Comparison of ENCODE assay signal across 29 cellular contexts in genomic region chr4:7878323-7878722, GRCh38.
DNase-seq lines count a peak whose midpoint lies in the region; ATAC-seq and TF ChIP-seq lines count a peak whose summit lies in the region.
"Had no signal": no experiment of that assay in that cellular context is flagged by ENCODE, and none has a peak within 500 bp of the region (broad histone marks: within the 10 kb centered on the region; RNA-seq: fewer than 3 reads in every experiment).

No MANE protein-coding gene starts in this region.

- intact Hi-C loops in Panc1 (cut with micrococcal nuclease; ENCODE audit: unreplicated experiment) (loop anchor here (10.0 kb wide), 1 partner anchor 56 kb away; the partner anchor contains the start of gene AFAP1), ascending aorta (cut with DNase I) (loop anchor here (2.0 kb wide), 2 partner anchors 60 to 72 kb away; partner anchors contain the start of gene AFAP1), left colon (cut with DNase I, micrococcal nuclease) (loop anchor here in 1 of 2 donors (10.0 kb wide), 1 partner anchor 54 kb away; no protein-coding TSS in a partner anchor)

- POLR2A ChIA-PET in Panc1 (lab: Charles Lee): no interaction called here

- peaks cover 6% of the 10 kb centered on the region for H3K27me3 Mint-ChIP-seq in activated naive CD8-positive, alpha-beta T cell treated with anti-CD3 and anti-CD28 coated beads, Interleukin-2, amount 50 U/mL, for 24 hours

- no peak overlapping the region for H3K9ac ChIP-seq in rectal smooth muscle tissue (ENCODE audit: low read length)

- no peak overlapping the region for H3K27ac Mint-ChIP-seq in activated naive CD8-positive, alpha-beta T cell treated with anti-CD3 and anti-CD28 coated beads, Interleukin-2, amount 50 U/mL, for 24 hours
- H3K27ac Mint-ChIP-seq: H9; immature natural killer cell; memory B cell; stimulated activated memory B cell treated with anti-CD40 and anti-IgM and Interleukin-4, amounts not matched to agents 10 μg/mL and 1 μg/mL and 100 μg/mL, for 72 hours; T-helper 2 cell treated with Interferon-gamma antibody and Interleukin-4, amounts not matched to agents 5 μg/mL and 100 μg/mL, for 36 hours had no signal

- H3K4me1 ChIP-seq in Panc1 (ENCODE audit: control insufficient read depth, insufficient read depth, low read length) (peaks cover 84% of the 10 kb centered on the region), ascending aorta (peaks cover 6 to 30% of the 10 kb centered on the region in 2 donors), rectal smooth muscle tissue (ENCODE audit: control insufficient read depth, insufficient read depth, low read length) (peaks cover 35% of the 10 kb centered on the region)

- H3K4me3 ChIP-seq in Panc1 (ENCODE audit: low read depth in 2 of 2, low read length in 2 of 2): no peak overlapping the region
- H3K4me3 ChIP-seq in ascending aorta: no peak overlapping the region
- no peak overlapping the region for H3K4me3 ChIP-seq in rectal smooth muscle tissue (ENCODE audit: low read length)
- H3K4me3 ChIP-seq: right atrium auricular region, suprapubic skin had no signal

- H3K27ac ChIP-seq in Panc1 (ENCODE audit: low read length) (peak overlapping the region; percentile 90), ascending aorta (peak overlapping the region; percentile 28 to 70), rectal smooth muscle tissue (ENCODE audit: low read depth, low read length) (peak overlapping the region; percentile 75)
- H3K27ac ChIP-seq: C4-2B, foreskin keratinocyte, suprapubic skin had no signal

- CTCF ChIA-PET in Panc1 (lab: Charles Lee): interaction anchor here (0.7 kb wide), 1 partner anchor 14 kb away, joined by 3 read pairs; no protein-coding TSS in a partner anchor

- in situ Hi-C loops in Panc1 (cut with HindIII; ENCODE audit: low pct_unique_long_range_greater_than_20kb, low sequenced_read_pairs): no loop called here

- TF ChIP-seq CTCF in Panc1 (IDR thresholded peaks at IDR 0.05): no peak
- TF ChIP-seq CTCF in ascending aorta (IDR thresholded peaks at IDR 0.05): no peak

- H3K4me3 Mint-ChIP-seq in activated naive CD8-positive, alpha-beta T cell treated with anti-CD3 and anti-CD28 coated beads, Interleukin-2, amount 50 U/mL, for 24 hours: no peak overlapping the region
- H3K4me3 Mint-ChIP-seq: H9; immature natural killer cell; memory B cell; natural killer cell; stimulated activated memory B cell treated with anti-CD40 and anti-IgM and Interleukin-4, amounts not matched to agents 10 μg/mL and 1 μg/mL and 100 μg/mL, for 72 hours; T-helper 2 cell treated with Interferon-gamma antibody and Interleukin-4, amounts not matched to agents 5 μg/mL and 100 μg/mL, for 36 hours had no signal

- no peaks in the 10 kb centered on the region for H3K9me3 Mint-ChIP-seq in activated naive CD8-positive, alpha-beta T cell treated with anti-CD3 and anti-CD28 coated beads, Interleukin-2, amount 50 U/mL, for 24 hours
- H3K9me3 Mint-ChIP-seq: immature natural killer cell; memory B cell; natural killer cell; stimulated activated memory B cell treated with anti-CD40 and anti-IgM and Interleukin-4, amounts not matched to agents 10 μg/mL and 1 μg/mL and 100 μg/mL, for 72 hours; T-helper 2 cell treated with Interferon-gamma antibody and Interleukin-4, amounts not matched to agents 5 μg/mL and 100 μg/mL, for 36 hours had no signal

- H3K27me3 ChIP-seq in Panc1 (ENCODE audit: control insufficient read depth, insufficient read depth, low read length) (no peaks in the 10 kb centered on the region), ascending aorta (no peaks in the 10 kb centered on the region), rectal smooth muscle tissue (ENCODE audit: control insufficient read depth, insufficient read depth, low read length) (no peaks in the 10 kb centered on the region)
- H3K27me3 ChIP-seq: foreskin keratinocyte, right atrium auricular region, suprapubic skin had no signal

- H3K9me3 ChIP-seq in Panc1 (ENCODE audit: control insufficient read depth, insufficient read depth, low read depth, low read length): no peaks in the 10 kb centered on the region
- no peaks in the 10 kb centered on the region for H3K9me3 ChIP-seq in ascending aorta
- H3K9me3 ChIP-seq: right atrium auricular region, suprapubic skin had no signal

- DNase-seq in Panc1 (ENCODE audit: low read depth, low spot score) (no peak), ascending aorta (ENCODE audit: low spot score in 2 of 2) (peak in 1 of 2 donors; percentile 34), left colon (no peak), NCI-H2196 (lab: John Stamatoyannopoulos, UW; ENCODE audit: unreplicated experiment) (no peak), NAMALWA (ENCODE audit: low spot score) (no peak), NCI-H1417 treated with DMSO at 0.1 percent for 48 hours (lab: John Stamatoyannopoulos, UW) (no peak)
- no peak for DNase-seq in activated naive CD8-positive, alpha-beta T cell treated with anti-CD3 and anti-CD28 coated beads, Interleukin-2, amount 50 U/mL, for 24 hours
- DNase-seq: activated effector memory CD4-positive, alpha-beta T cell treated with anti-CD3 and anti-CD28 coated beads, Interleukin-2, amount 50 U/mL, for 16 hours; activated T-cell treated with anti-CD3 and anti-CD28 coated beads for 4 hours; effector CD8-positive, alpha-beta T cell; erythroblast; foreskin keratinocyte; H9; immature natural killer cell; natural killer cell; NCI-H1105 treated with DMSO at 0.1 percent for 48 hours; NCI-H2081; NCI-H226; RPMI8226; stimulated activated CD4-positive, alpha-beta T cell treated with anti-CD3 and anti-CD28 coated beads, Interleukin-12 subunit alpha, Interleukin-12 subunit beta, amount 100 ng/mL, for 4 hours; stimulated activated CD4-positive, alpha-beta T cell treated with anti-CD3 and anti-CD28 coated beads, Interleukin-4, amount 100 ng/mL, for 4 hours had no signal

- H3K36me3 ChIP-seq in Panc1 (ENCODE audit: control insufficient read depth, insufficient read depth, low read length): no peaks in the 10 kb centered on the region
- H3K36me3 ChIP-seq in ascending aorta: no peaks in the 10 kb centered on the region
- no peaks in the 10 kb centered on the region for H3K36me3 ChIP-seq in rectal smooth muscle tissue (ENCODE audit: control insufficient read depth, insufficient read depth, low read length)
- H3K36me3 ChIP-seq: right atrium auricular region, suprapubic skin had no signal

- peaks cover 29% of the 10 kb centered on the region for H3K4me1 Mint-ChIP-seq in activated naive CD8-positive, alpha-beta T cell treated with anti-CD3 and anti-CD28 coated beads, Interleukin-2, amount 50 U/mL, for 24 hours
- H3K4me1 Mint-ChIP-seq: memory B cell; stimulated activated memory B cell treated with anti-CD40 and anti-IgM and Interleukin-4, amounts not matched to agents 10 μg/mL and 1 μg/mL and 100 μg/mL, for 72 hours had no signal

- peaks cover 3% of the 10 kb centered on the region for H3K36me3 Mint-ChIP-seq in activated naive CD8-positive, alpha-beta T cell treated with anti-CD3 and anti-CD28 coated beads, Interleukin-2, amount 50 U/mL, for 24 hours (ENCODE audit: low read depth)
- H3K36me3 Mint-ChIP-seq: immature natural killer cell; memory B cell; natural killer cell; stimulated activated memory B cell treated with anti-CD40 and anti-IgM and Interleukin-4, amounts not matched to agents 10 μg/mL and 1 μg/mL and 100 μg/mL, for 72 hours had no signal

- ATAC-seq in Panc1 (peak; percentile 29; the same call in 1 of the 2 replicates), left colon (peak; percentile 38)
- no peak for ATAC-seq in activated naive CD8-positive, alpha-beta T cell treated with anti-CD3 and anti-CD28 coated beads, Interleukin-2, amount 50 U/mL, for 24 hours
- ATAC-seq: foreskin keratinocyte; left lobe of liver; natural killer cell; stimulated activated memory B cell treated with anti-CD40 and anti-IgM and Interleukin-4, amounts not matched to agents 10 μg/mL and 1 μg/mL and 100 μg/mL, for 72 hours had no signal

- no TSS peak for BruUV-seq in Panc1 (replicated peaks; lab: Mats Ljungman, UMichigan)
